1 cellular context compared by ENCODE assay signal in genomic region chr1:222617367-222617951, GRCh38.
A peak's percentile ranks its signal among the peaks of the same experiment; 100 is the strongest.
TF ChIP-seq lines count a peak whose summit lies in the region.

No MANE protein-coding gene starts in this region.

TF ChIP-seq in HepG2, 621 proteins besides CTCF, POLR2A, EP300 and RAD21 (continued from another document and continues in another):
- TF ChIP-seq ARID4A (CRISPR knock-in tag; IDR thresholded peaks at IDR 0.05; ENCODE audit: borderline replicate concordance) (0 out of 2 replicates have a peak, but pooled peaks have one; percentile 16), MED1 (CRISPR knock-in tag; IDR thresholded peaks at IDR 0.05) (no peak), ZNF598 (CRISPR knock-in tag; IDR thresholded peaks at IDR 0.05; ENCODE audit: borderline replicate concordance) (no peak), ZFY (CRISPR knock-in tag; IDR thresholded peaks at IDR 0.05) (no peak), SMC3 (IDR thresholded peaks at IDR 0.05; ENCODE audit: low read length) (no peak), ZMYM4 (CRISPR knock-in tag; IDR thresholded peaks at IDR 0.05) (no peak), AGO2 (optimal IDR thresholded peaks at IDR 0.05; ENCODE audit: low read depth, low read length) (no peak), ZIK1 (CRISPR knock-in tag; IDR thresholded peaks at IDR 0.05; ENCODE audit: borderline replicate concordance, low read depth) (no peak), ZNF18 (CRISPR knock-in tag; IDR thresholded peaks at IDR 0.05; ENCODE audit: insufficient replicate concordance) (no peak), ZMAT3 (CRISPR knock-in tag; conservative IDR thresholded peaks at IDR 0.05) (no peak), MXI1 (IDR thresholded peaks at IDR 0.05; ENCODE audit: borderline replicate concordance, low read depth, low read length) (peak; percentile 47; the same call in 1 of the 3 replicates), TBX2 (CRISPR knock-in tag; IDR thresholded peaks at IDR 0.05; ENCODE audit: borderline replicate concordance) (peak; percentile 9; the same call in 1 of the 2 replicates), FOXJ3 (CRISPR knock-in tag; IDR thresholded peaks at IDR 0.05; ENCODE audit: borderline replicate concordance) (no peak), ZSCAN31 (CRISPR knock-in tag; IDR thresholded peaks at IDR 0.05; ENCODE audit: low read depth) (no peak), GATAD2A (CRISPR knock-in tag; IDR thresholded peaks at IDR 0.05) (no peak), HOXA3 (CRISPR knock-in tag; IDR thresholded peaks at IDR 0.05) (peak; percentile 52), ZNF883 (CRISPR knock-in tag; IDR thresholded peaks at IDR 0.05; ENCODE audit: not compliant biosample characterization) (peak; percentile 56), SNAI1 (CRISPR knock-in tag; IDR thresholded peaks at IDR 0.05; ENCODE audit: borderline replicate concordance) (no peak), ZNF496 (CRISPR knock-in tag; IDR thresholded peaks at IDR 0.05; ENCODE audit: insufficient replicate concordance) (no peak), ZNF138 (CRISPR knock-in tag; IDR thresholded peaks at IDR 0.05; ENCODE audit: low read depth) (no peak), HNRNPK (IDR thresholded peaks at IDR 0.05; ENCODE audit: low read depth, low read length, poor library complexity, severe bottlenecking) (peak; percentile 59), ZSCAN29 (CRISPR knock-in tag; conservative IDR thresholded peaks at IDR 0.05) (no peak), ZNF362 (CRISPR knock-in tag; IDR thresholded peaks at IDR 0.05; ENCODE audit: borderline replicate concordance) (no peak), MEIS1 (CRISPR knock-in tag; IDR thresholded peaks at IDR 0.05; ENCODE audit: borderline replicate concordance) (no peak), PCBP1 (IDR thresholded peaks at IDR 0.05; ENCODE audit: borderline replicate concordance, low read depth, low read length) (0 out of 2 replicates have a peak, but pooled peaks have one; percentile 63), HNRNPH1 (optimal IDR thresholded peaks at IDR 0.05; ENCODE audit: low read depth, low read length) (no peak), CAMTA2 (CRISPR knock-in tag; IDR thresholded peaks at IDR 0.05; ENCODE audit: borderline replicate concordance) (no peak), SKI (IDR thresholded peaks at IDR 0.05; ENCODE audit: partially characterized antibody) (no peak), GATAD1 (CRISPR knock-in tag; IDR thresholded peaks at IDR 0.05) (no peak), ZNF75D (CRISPR knock-in tag; IDR thresholded peaks at IDR 0.05; ENCODE audit: borderline replicate concordance) (no peak), ZNF850 (CRISPR knock-in tag; conservative IDR thresholded peaks at IDR 0.05) (no peak), AGO1 (IDR thresholded peaks at IDR 0.05; ENCODE audit: low read depth, low read length, poor library complexity, severe bottlenecking) (no peak), NFE2 (CRISPR knock-in tag; IDR thresholded peaks at IDR 0.05) (no peak), FOXP1 (IDR thresholded peaks at IDR 0.05) (no peak), FOXP1 (CRISPR knock-in tag; IDR thresholded peaks at IDR 0.05) (no peak), THAP9 (CRISPR knock-in tag; IDR thresholded peaks at IDR 0.05; ENCODE audit: borderline replicate concordance) (no peak; the same call in 1 of the 2 replicates), ZNF263 (CRISPR knock-in tag; IDR thresholded peaks at IDR 0.05) (peak; percentile 97), ETV6 (CRISPR knock-in tag; conservative IDR thresholded peaks at IDR 0.05) (no peak), TCF12 (IDR thresholded peaks at IDR 0.05) (no peak), TCF12 (CRISPR knock-in tag; IDR thresholded peaks at IDR 0.05) (no peak), HOXA5 (CRISPR knock-in tag; IDR thresholded peaks at IDR 0.05) (0 out of 2 replicates have a peak, but pooled peaks have one; percentile 10), ZNF557 (CRISPR knock-in tag; IDR thresholded peaks at IDR 0.05) (no peak), PRDM10 (CRISPR knock-in tag; IDR thresholded peaks at IDR 0.05; ENCODE audit: low read depth) (no peak), ZC3H4 (CRISPR knock-in tag; IDR thresholded peaks at IDR 0.05; ENCODE audit: borderline replicate concordance) (no peak), NFYB (CRISPR knock-in tag; IDR thresholded peaks at IDR 0.05) (peak; percentile 66), NR1H2 (CRISPR knock-in tag; IDR thresholded peaks at IDR 0.05; ENCODE audit: borderline replicate concordance, low read depth) (no peak), TAF15 (IDR thresholded peaks at IDR 0.05; ENCODE audit: low read depth, low read length, poor library complexity, severe bottlenecking) (no peak), NRL (CRISPR knock-in tag; IDR thresholded peaks at IDR 0.05; ENCODE audit: borderline replicate concordance) (no peak), HES4 (CRISPR knock-in tag; IDR thresholded peaks at IDR 0.05; ENCODE audit: borderline replicate concordance) (no peak), SAFB2 (CRISPR knock-in tag; IDR thresholded peaks at IDR 0.05; ENCODE audit: borderline replicate concordance, low read depth) (no peak), RFXANK (CRISPR knock-in tag; IDR thresholded peaks at IDR 0.05) (no peak), RBAK (CRISPR knock-in tag; IDR thresholded peaks at IDR 0.05) (no peak), JUNB (CRISPR knock-in tag; IDR thresholded peaks at IDR 0.05; ENCODE audit: borderline replicate concordance) (no peak), SETDB1 (CRISPR knock-in tag; IDR thresholded peaks at IDR 0.05; ENCODE audit: borderline replicate concordance) (no peak), ASH2L (IDR thresholded peaks at IDR 0.05; ENCODE audit: insufficient read length, low read depth, low read length) (no peak), ZNF274 (CRISPR knock-in tag; IDR thresholded peaks at IDR 0.05) (no peak)
- TF ChIP-seq, protein P1, sequence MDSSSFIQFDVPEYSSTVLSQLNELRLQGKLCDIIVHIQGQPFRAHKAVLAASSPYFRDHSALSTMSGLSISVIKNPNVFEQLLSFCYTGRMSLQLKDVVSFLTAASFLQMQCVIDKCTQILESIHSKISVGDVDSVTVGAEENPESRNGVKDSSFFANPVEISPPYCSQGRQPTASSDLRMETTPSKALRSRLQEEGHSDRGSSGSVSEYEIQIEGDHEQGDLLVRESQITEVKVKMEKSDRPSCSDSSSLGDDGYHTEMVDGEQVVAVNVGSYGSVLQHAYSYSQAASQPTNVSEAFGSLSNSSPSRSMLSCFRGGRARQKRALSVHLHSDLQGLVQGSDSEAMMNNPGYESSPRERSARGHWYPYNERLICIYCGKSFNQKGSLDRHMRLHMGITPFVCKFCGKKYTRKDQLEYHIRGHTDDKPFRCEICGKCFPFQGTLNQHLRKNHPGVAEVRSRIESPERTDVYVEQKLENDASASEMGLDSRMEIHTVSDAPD (CRISPR knock-in tag; IDR thresholded peaks at IDR 0.05): no peak
- TF ChIP-seq, protein P2, sequence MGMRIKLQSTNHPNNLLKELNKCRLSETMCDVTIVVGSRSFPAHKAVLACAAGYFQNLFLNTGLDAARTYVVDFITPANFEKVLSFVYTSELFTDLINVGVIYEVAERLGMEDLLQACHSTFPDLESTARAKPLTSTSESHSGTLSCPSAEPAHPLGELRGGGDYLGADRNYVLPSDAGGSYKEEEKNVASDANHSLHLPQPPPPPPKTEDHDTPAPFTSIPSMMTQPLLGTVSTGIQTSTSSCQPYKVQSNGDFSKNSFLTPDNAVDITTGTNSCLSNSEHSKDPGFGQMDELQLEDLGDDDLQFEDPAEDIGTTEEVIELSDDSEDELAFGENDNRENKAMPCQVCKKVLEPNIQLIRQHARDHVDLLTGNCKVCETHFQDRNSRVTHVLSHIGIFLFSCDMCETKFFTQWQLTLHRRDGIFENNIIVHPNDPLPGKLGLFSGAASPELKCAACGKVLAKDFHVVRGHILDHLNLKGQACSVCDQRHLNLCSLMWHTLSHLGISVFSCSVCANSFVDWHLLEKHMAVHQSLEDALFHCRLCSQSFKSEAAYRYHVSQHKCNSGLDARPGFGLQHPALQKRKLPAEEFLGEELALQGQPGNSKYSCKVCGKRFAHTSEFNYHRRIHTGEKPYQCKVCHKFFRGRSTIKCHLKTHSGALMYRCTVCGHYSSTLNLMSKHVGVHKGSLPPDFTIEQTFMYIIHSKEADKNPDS (CRISPR knock-in tag; IDR thresholded peaks at IDR 0.05): no peak
